In genomic region chr3:89145995-89146394, GRCh38 we compare ENCODE assay signal across 16 cellular contexts.
DNase-seq lines count a peak whose midpoint lies in the region; ATAC-seq lines count a peak whose summit lies in the region.
"Had no signal": no experiment of that assay in that cellular context is flagged by ENCODE, and none has a peak within 500 bp of the region (broad histone marks: within the 10 kb centered on the region; RNA-seq: fewer than 3 reads in every experiment).

No MANE protein-coding gene starts in this region.

- no peak overlapping the region for H3K9ac ChIP-seq in BLaER1 treated with 17β-estradiol and CSF1 and Interleukin-3, amounts not matched to agents 10 nM and 100 nM

- no peak overlapping the region for H3K27ac Mint-ChIP-seq in stimulated activated effector memory CD8-positive, alpha-beta T cell treated with anti-CD3 and anti-CD28 coated beads, Interleukin-12 subunit alpha, Interleukin-12 subunit beta, amount 100 ng/mL, for 72 hours
- H3K27ac Mint-ChIP-seq: activated naive CD4-positive, alpha-beta T cell treated with anti-CD3 and anti-CD28 coated beads, Interleukin-2, amount 50 U/mL, for 24 hours; progenitor cell of endocrine pancreas had no signal

- no peak for ATAC-seq in stimulated activated effector memory CD8-positive, alpha-beta T cell treated with anti-CD3 and anti-CD28 coated beads, Interleukin-12 subunit alpha, Interleukin-12 subunit beta, amount 100 ng/mL, for 72 hours
- ATAC-seq: SK-N-SH treated with all-trans-retinoic acid at 6 μM for 48 hours had no signal

- peak overlapping the region in 1 of 11 experiments; percentile 42; a peak in 2 of 22 replicates for H3K27ac ChIP-seq in BLaER1 treated with 17β-estradiol and CSF1 and Interleukin-3, amounts not matched to agents 10 nM and 100 nM
- H3K27ac ChIP-seq: uterus had no signal

- peaks cover 0 to 5% (median 0%) of the 10 kb centered on the region in 11 experiments; a peak in 1 of 22 replicates for H3K9me3 ChIP-seq in BLaER1 treated with 17β-estradiol and CSF1 and Interleukin-3, amounts not matched to agents 10 nM and 100 nM (replicated peaks in 1 of 11)
- H3K9me3 ChIP-seq: uterus had no signal

- intact Hi-C loops in head of caudate nucleus (cut with DNase I): no loop called here

- peaks cover 0 to 43% (median 10%) of the 10 kb centered on the region in 11 experiments; a peak in 9 of 22 replicates for H3K36me3 ChIP-seq in BLaER1 treated with 17β-estradiol and CSF1 and Interleukin-3, amounts not matched to agents 10 nM and 100 nM
- H3K36me3 ChIP-seq: uterus had no signal

- H3K4me1 Mint-ChIP-seq in stimulated activated effector memory CD8-positive, alpha-beta T cell treated with anti-CD3 and anti-CD28 coated beads, Interleukin-12 subunit alpha, Interleukin-12 subunit beta, amount 100 ng/mL, for 72 hours: no peaks in the 10 kb centered on the region
- H3K4me1 Mint-ChIP-seq: activated naive CD4-positive, alpha-beta T cell treated with anti-CD3 and anti-CD28 coated beads, Interleukin-2, amount 50 U/mL, for 24 hours had no signal

- peak; percentile 41 for DNase-seq in NCI-H446 treated with DMSO at 0.1 percent for 48 hours (lab: John Stamatoyannopoulos, UW)
- peak; percentile 92 for DNase-seq in fibroblast of gingiva (ENCODE audit: low read depth)
- DNase-seq in non-pigmented ciliary epithelial cell (ENCODE audit: low read depth): peak; percentile 84
- no peak for DNase-seq in retina
- no peak for DNase-seq in activated CD4-positive, alpha-beta T cell treated with anti-CD3 and anti-CD28 coated beads for 1 hour
- DNase-seq in head of caudate nucleus: no peak
- DNase-seq in stimulated activated effector memory CD8-positive, alpha-beta T cell treated with anti-CD3 and anti-CD28 coated beads, Interleukin-12 subunit alpha, Interleukin-12 subunit beta, amount 100 ng/mL, for 72 hours (ENCODE audit: low spot score in 2 of 2): no peak
- DNase-seq: activated CD4-positive, alpha-beta T cell treated with anti-CD3 and anti-CD28 coated beads, Interleukin-2, amount 50 U/mL, for 48 hours; Karpas-422; NCI-H345; uterus had no signal

- peak overlapping the region in 8 of 11 experiments; percentile 8 to 56 (median 40); a peak in 11 of 22 replicates for H3K4me2 ChIP-seq in BLaER1 treated with 17β-estradiol and CSF1 and Interleukin-3, amounts not matched to agents 10 nM and 100 nM

- H3K9me3 Mint-ChIP-seq in stimulated activated effector memory CD8-positive, alpha-beta T cell treated with anti-CD3 and anti-CD28 coated beads, Interleukin-12 subunit alpha, Interleukin-12 subunit beta, amount 100 ng/mL, for 72 hours: no peaks in the 10 kb centered on the region

- peaks cover 0 to 11% (median 0%) of the 10 kb centered on the region in 11 experiments; a peak in 4 of 22 replicates for H4K20me1 ChIP-seq in BLaER1 treated with 17β-estradiol and CSF1 and Interleukin-3, amounts not matched to agents 10 nM and 100 nM

- H3K4me1 ChIP-seq in BLaER1 treated with 17β-estradiol and CSF1 and Interleukin-3, amounts not matched to agents 10 nM and 100 nM: peaks cover 11 to 48% (median 42%) of the 10 kb centered on the region in 10 experiments
- H3K4me1 ChIP-seq: uterus had no signal

- H3K4me3 Mint-ChIP-seq in stimulated activated effector memory CD8-positive, alpha-beta T cell treated with anti-CD3 and anti-CD28 coated beads, Interleukin-12 subunit alpha, Interleukin-12 subunit beta, amount 100 ng/mL, for 72 hours: no peak overlapping the region
- H3K4me3 Mint-ChIP-seq: activated naive CD4-positive, alpha-beta T cell treated with anti-CD3 and anti-CD28 coated beads, Interleukin-2, amount 50 U/mL, for 24 hours had no signal

- no peaks in the 10 kb centered on the region for H3K36me3 Mint-ChIP-seq in stimulated activated effector memory CD8-positive, alpha-beta T cell treated with anti-CD3 and anti-CD28 coated beads, Interleukin-12 subunit alpha, Interleukin-12 subunit beta, amount 100 ng/mL, for 72 hours
- H3K36me3 Mint-ChIP-seq: activated naive CD4-positive, alpha-beta T cell treated with anti-CD3 and anti-CD28 coated beads, Interleukin-2, amount 50 U/mL, for 24 hours had no signal

- H3K4me3 ChIP-seq in BLaER1 treated with 17β-estradiol and CSF1 and Interleukin-3, amounts not matched to agents 10 nM and 100 nM: no peak overlapping the region
- H3K4me3 ChIP-seq: lung, uterus had no signal

- H3K27me3 ChIP-seq in BLaER1 treated with 17β-estradiol and CSF1 and Interleukin-3, amounts not matched to agents 10 nM and 100 nM: no peaks in the 10 kb centered on the region
- H3K27me3 ChIP-seq: uterus had no signal

Comparison
In these comparisons a context has a peak if more than half of its experiments do, and no peak if none do; other contexts are left out.
1. DNase-seq: peak in NCI-H446 treated with DMSO at 0.1 percent for 48 hours (single experiment), fibroblast of gingiva (single experiment) and non-pigmented ciliary epithelial cell (single experiment); none in retina (single experiment), activated CD4-positive, alpha-beta T cell treated with anti-CD3 and anti-CD28 coated beads for 1 hour (single experiment), head of caudate nucleus (0 of 42) and stimulated activated effector memory CD8-positive, alpha-beta T cell treated with anti-CD3 and anti-CD28 coated beads, Interleukin-12 subunit alpha, Interleukin-12 subunit beta, amount 100 ng/mL, for 72 hours (0 of 2).